ENCODE assay signal across 22 cellular contexts in genomic region chr2:120678926-120679325, GRCh38. TPM values are rescaled to one million over a fixed set of nuclear protein-coding genes. Genes with fewer than 3 reads are reported as not detected.
A peak's percentile ranks its signal among the peaks of the same experiment; 100 is the strongest.
DNase-seq lines count a peak whose midpoint lies in the region; ATAC-seq, FAIRE-seq and TF ChIP-seq lines count a peak whose summit lies in the region.
"Had no signal": no experiment of that assay in that cellular context is flagged by ENCODE, and none has a peak within 500 bp of the region (broad histone marks: within the 10 kb centered on the region; RNA-seq: fewer than 3 reads in every experiment).

No MANE protein-coding gene starts in this region.

- peaks cover 5 to 34% (median 8%) of the 10 kb centered on the region in 3 donors for H3K27me3 Mint-ChIP-seq in CD14-positive monocyte (ENCODE audit: low read depth in 3 of 3)

- H4K20me1 ChIP-seq in H1 (replicated peaks in 1 of 2; ENCODE audit: control insufficient read depth in 1 of 2, insufficient read depth in 2 of 2, low read length in 2 of 2), result no peaks in the 10 kb centered on the region

- no peak overlapping the region; the same call in 1 of the 2 replicates for H4K8ac ChIP-seq in H1 (ENCODE audit: extremely low read depth, insufficient read depth, low read length)

- TF ChIP-seq CTCF in CD14-positive monocyte (IDR thresholded peaks at IDR 0.05) (no peak), H1 (IDR thresholded peaks at IDR 0.05; ENCODE audit: control extremely low read depth in 1 of 3, insufficient read depth in 1 of 3, low read depth in 1 of 3, low read length in 3 of 3) (no peak), thyroid gland (IDR thresholded peaks at IDR 0.05) (no peak)

- H2AFZ ChIP-seq in H1 (ENCODE audit: low read length), result no peak overlapping the region

- no peak overlapping the region for H3K4ac ChIP-seq in H1 (replicated peaks; ENCODE audit: insufficient read length, low read depth, low read length)

- CTCF ChIA-PET in H1 (lab: Charles Lee; ENCODE audit: partially characterized antibody), result interaction anchor here (0.7 to 3.8 kb wide), 4 partner anchors 11 to 381 kb away, joined by 3 to 29 read pairs (median 14); no protein-coding TSS in a partner anchor

- TF ChIP-seq EP300 in H1 (IDR thresholded peaks at IDR 0.05; ENCODE audit: borderline replicate concordance in 1 of 2, low read depth in 2 of 2, low read length in 2 of 2), result no peak

- no peak overlapping the region for H2BK5ac ChIP-seq in H1 (ENCODE audit: low read depth, low read length)

- no peak overlapping the region for H2BK15ac ChIP-seq in H1 (ENCODE audit: low read length)

- H3K4me2 ChIP-seq in H1 (ENCODE audit: insufficient read depth in 1 of 2, low read depth in 2 of 2, low read length in 2 of 2), result no peak overlapping the region

- peak overlapping the region; percentile 28 for H4K91ac ChIP-seq in H1 (replicated peaks; ENCODE audit: insufficient read length, low read length)

- no peak for ATAC-seq in HG03159 (IDR thresholded peaks at IDR 0.05; ENCODE audit: unreplicated experiment)
- ATAC-seq in GM21381 (IDR thresholded peaks at IDR 0.05; ENCODE audit: unreplicated experiment), result no peak
- ATAC-seq: K562 had no signal

- H3K18ac ChIP-seq in H1 (ENCODE audit: extremely low read depth, low read length), result no peak overlapping the region

- peaks cover 0 to 2% (median 0%) of the 10 kb centered on the region in 7 donors for H3K9me3 Mint-ChIP-seq in CD14-positive monocyte

- FAIRE-seq in H1 (lab: Jason Lieb, UNC) (no peak), H54 (lab: Jason Lieb, UNC) (no peak)
- FAIRE-seq: G401.6, HepG2, K562 had no signal

- no peak overlapping the region for H3K56ac ChIP-seq in H1 (replicated peaks; ENCODE audit: insufficient read length, low read depth, low read length)

- H2BK20ac ChIP-seq in H1 (ENCODE audit: low read length), result no peak overlapping the region

- no peak overlapping the region for H4K5ac ChIP-seq in H1 (ENCODE audit: insufficient read length, low read depth, low read length)

- peak overlapping the region in 1 of 2 donors; percentile 9 for H3K4me3 Mint-ChIP-seq in CD14-positive monocyte
- H3K4me3 Mint-ChIP-seq: CD4-positive, alpha-beta memory T cell had no signal

- H3K79me2 ChIP-seq in H1 (ENCODE audit: control insufficient read depth in 1 of 2, insufficient read depth in 2 of 2, low read length in 2 of 2), result no peaks in the 10 kb centered on the region

- POLR2A ChIA-PET in H1 (lab: Charles Lee; ENCODE audit: partially characterized antibody), result no interaction called here

- intact Hi-C loops in CD14-positive monocyte (cut with micrococcal nuclease), result loop anchor here in 1 of 2 donors (10.0 kb wide), 1 partner anchor 334 kb away; the partner anchor contains the start of gene INHBB
- intact Hi-C loops in posterior vena cava (cut with DNase I), result loop anchor here in 1 of 2 donors (5.0 kb wide), 2 partner anchors 127 to 337 kb away; no protein-coding TSS in a partner anchor
- intact Hi-C loops in thyroid gland (cut with DNase I), result loop anchor here (10.0 kb wide), 1 partner anchor 154 kb away; no protein-coding TSS in a partner anchor

- no peaks in the 10 kb centered on the region for H3K4me1 Mint-ChIP-seq in CD14-positive monocyte

- H3K27me3 ChIP-seq in H1 (replicated peaks in 1 of 4; ENCODE audit: control insufficient read depth in 3 of 4, extremely low read depth in 1 of 4, insufficient read depth in 3 of 4, low read length in 3 of 4) (peaks cover 0 to 15% (median 10%) of the 10 kb centered on the region in 4 experiments; a peak in 3 of 7 replicates), thyroid gland (no peaks in the 10 kb centered on the region)
- H3K27me3 ChIP-seq: MG63, Peyer's patch had no signal

- H3K4me1 ChIP-seq in H1 (replicated peaks in 1 of 4; ENCODE audit: control insufficient read depth in 3 of 4, insufficient read depth in 4 of 4, low read length in 3 of 4) (no peaks in the 10 kb centered on the region), thyroid gland (peaks cover 18 to 41% of the 10 kb centered on the region in 2 donors)

- no peak overlapping the region for H2BK120ac ChIP-seq in H1 (replicated peaks; ENCODE audit: low read depth, low read length)

- H3K79me1 ChIP-seq in H1 (ENCODE audit: low read depth, low read length), result no peaks in the 10 kb centered on the region

- no peak overlapping the region for H2BK12ac ChIP-seq in H1 (ENCODE audit: low read depth, low read length)

- peak; percentile 37 for DNase-seq in CD14-positive monocyte (ENCODE audit: low spot score)
- no peak for DNase-seq in H1 (ENCODE audit: low read depth in 1 of 2, low spot score in 2 of 2)
- peak; percentile 66 for DNase-seq in posterior vena cava (ENCODE audit: low spot score)
- DNase-seq in thyroid gland, result no peak
- DNase-seq in NCI-H226, result no peak
- no peak for DNase-seq in H54 (ENCODE audit: insufficient read length, low spot score)
- DNase-seq: COR-L47, MG63, NCI-H1694 treated with DMSO at 0.1 percent for 48 hours, NCI-H2227 treated with DMSO at 0.1 percent for 48 hours, NCI-H510A, NCI-H69, OCI-M1, Peyer's patch, SIG-M5 had no signal

- TF ChIP-seq RAD21 in H1 (IDR thresholded peaks at IDR 0.05 in 1 of 2, conservative IDR thresholded peaks at IDR 0.05 in 1 of 2; ENCODE audit: low read depth in 2 of 2, low read length in 2 of 2), result no peak

- no peak for TF ChIP-seq POLR2A in H1 (IDR thresholded peaks at IDR 0.05; ENCODE audit: control extremely low read depth in 1 of 2, low read depth in 2 of 2, low read length in 2 of 2)
- no peak for TF ChIP-seq POLR2A in thyroid gland (IDR thresholded peaks at IDR 0.05)
- TF ChIP-seq POLR2A in H54 (IDR thresholded peaks at IDR 0.05; ENCODE audit: low read depth, low read length), result no peak

- WGBS in H1 (ENCODE audit: extremely low coverage in 1 of 2, insufficient coverage in 1 of 2, insufficient read length in 1 of 2, insufficient replicate concordance in 2 of 2, low coverage in 1 of 2, low lambda C conversion rate in 2 of 2, missing lambda C conversion rate in 1 of 2), 2 experiments, result 74% methylated on average over 7 of the region's 7 CpGs; no CpG with 5 or more reads in 1 of the 2 experiments
- 64 to 71% methylated on average over 3 to 7 of the region's 7 CpGs for WGBS in thyroid gland, 2 donors

- no peak overlapping the region for H3K9ac ChIP-seq in H1 (replicated peaks in 1 of 4; ENCODE audit: extremely low read depth in 1 of 4, low read depth in 3 of 4, low read length in 3 of 4)

- no peaks in the 10 kb centered on the region for H3K9me3 ChIP-seq in H1 (ENCODE audit: insufficient read depth in 2 of 2, low read depth in 1 of 2, low read length in 1 of 2)
- H3K9me3 ChIP-seq in thyroid gland, result no peaks in the 10 kb centered on the region
- H3K9me3 ChIP-seq: MG63, Peyer's patch had no signal

- no peaks in the 10 kb centered on the region for H3K23me2 ChIP-seq in H1 (ENCODE audit: low read depth, low read length)

- no peak overlapping the region for H3K4me3 ChIP-seq in H1 (ENCODE audit: extremely low read depth in 1 of 4, insufficient read depth in 2 of 4, low read depth in 3 of 4, low read length in 4 of 4)
- H3K4me3 ChIP-seq in thyroid gland (replicated peaks in 1 of 3), result no peak overlapping the region
- H3K4me3 ChIP-seq: K562, MG63, Peyer's patch, SK-N-MC had no signal

- H3K36me3 ChIP-seq in H1 (ENCODE audit: control insufficient read depth in 2 of 4, insufficient read depth in 4 of 4, low read length in 3 of 4), result no peaks in the 10 kb centered on the region
- no peaks in the 10 kb centered on the region for H3K36me3 ChIP-seq in thyroid gland
- H3K36me3 ChIP-seq: MG63, Peyer's patch had no signal

- no peak overlapping the region for H3K23ac ChIP-seq in H1 (ENCODE audit: insufficient read length)

- no peak overlapping the region for H2AK5ac ChIP-seq in H1 (ENCODE audit: low read depth, low read length)

- H3K27ac Mint-ChIP-seq in CD14-positive monocyte, result no peak overlapping the region

- no peak overlapping the region for H3K27ac ChIP-seq in H1 (ENCODE audit: low read depth, low read length)
- H3K27ac ChIP-seq in thyroid gland, result peak overlapping the region in 2 of 3 donors; percentile 74 to 78
- H3K27ac ChIP-seq: Peyer's patch, SK-N-MC had no signal

- H3K36me3 Mint-ChIP-seq in CD14-positive monocyte, result no peaks in the 10 kb centered on the region
- H3K36me3 Mint-ChIP-seq: CD4-positive, alpha-beta memory T cell had no signal

- no peak overlapping the region for H3K14ac ChIP-seq in H1 (ENCODE audit: insufficient read length)

TF ChIP-seq in H1, 55 proteins besides CTCF, POLR2A, EP300 and RAD21 (continues in another document):
- TF ChIP-seq SP1 (IDR thresholded peaks at IDR 0.05; ENCODE audit: low read depth, low read length), result no peak

RNA-seq across cellular contexts. Expression of gene GLI2, which starts 56.7 kb away (rescaled TPM):
- polyA plus RNA-seq in CD14-positive monocyte (not detected), H1 (2011; rRNA removed) (18.4 and 28.8 TPM in 2 replicates)
- total RNA-seq in H1 (2021; fragmentation: NEBNext Ultra II Directional; extraction: Animal tissue kit (Norgen Biotek cat#: 25700)), result 46.9 and 49.8 TPM in 2 replicates
- 12.7 TPM for polyA plus RNA-seq in H1 (2011; cell fraction: cytosol; rRNA removed)
- polyA plus RNA-seq in H1 (2011; cell fraction: nucleus; rRNA removed), result 59.5 TPM
- polyA plus RNA-seq in H1 (2012, experiment 1 of 2), result 17.6 to 27.8 TPM (median 24.7 TPM) in 4 replicates
- polyA plus RNA-seq in H1 (2012, experiment 2 of 2), result 9.7 TPM
- 17.1 TPM for polyA plus RNA-seq in H1 (2013, experiment 1 of 2)
- polyA plus RNA-seq in H1 (2013, experiment 2 of 2), result 16.9 TPM
- 17.2 and 19.9 TPM in 2 replicates for polyA minus RNA-seq in H1 (2011; rRNA and poly(A)+ RNA removed)
- polyA minus RNA-seq in H1 (2011; cell fraction: cytosol; rRNA and poly(A)+ RNA removed), result 23.0 TPM
- polyA minus RNA-seq in H1 (2011; cell fraction: nucleus; rRNA and poly(A)+ RNA removed), result 42.4 TPM
- total RNA-seq in posterior vena cava (10 to 100 TPM; 13.0 to 21.1 TPM), thyroid gland (1 to 10 TPM; 1.1 to 1.4 (median 1.3) TPM)
- total RNA-seq: CD4-positive, alpha-beta memory T cell; HepG2 had no signal
- polyA plus RNA-seq: CD4-positive, alpha-beta memory T cell; HepG2; K562 had no signal

Comparison
In these comparisons a context has a peak if more than half of its experiments do, and no peak if none do; other contexts are left out.
1. DNase-seq: peak in CD14-positive monocyte (single experiment) and posterior vena cava (single experiment); none in H1 (0 of 2), thyroid gland (0 of 2), NCI-H226 (single experiment) and H54 (single experiment).
2. RNA of gene GLI2, which starts 56.7 kb away (total RNA-seq): 46.9 to 49.8 TPM in H1 and 13.0 to 21.1 TPM in posterior vena cava; 1.1 to 1.4 TPM in thyroid gland; every median in the first group is over 4 times any median in the second.